ENCODE assay signal across 9 cellular contexts in the genomic region with DNA sequence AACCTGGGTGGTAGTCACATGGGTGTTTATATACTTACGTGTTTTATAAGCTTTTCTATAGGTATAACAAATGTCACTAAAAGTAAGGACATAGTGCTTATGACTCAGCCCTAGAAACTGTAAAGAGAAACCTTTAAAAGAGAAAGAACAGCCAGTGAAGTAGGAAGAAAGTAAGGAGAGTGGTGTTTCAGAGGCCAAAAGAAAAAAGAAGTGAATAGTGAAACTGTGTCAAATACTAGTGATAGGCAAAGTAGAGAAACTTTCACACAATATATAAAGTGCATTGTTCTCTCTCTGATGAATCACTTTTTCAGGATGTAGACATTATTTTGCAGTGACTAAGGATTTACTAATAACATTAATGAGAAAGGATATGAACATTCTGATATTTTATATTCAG.
DNase-seq lines count a peak whose midpoint lies in the region; ATAC-seq and TF ChIP-seq lines count a peak whose summit lies in the region.
"Had no signal": no experiment of that assay in that cellular context is flagged by ENCODE, and none has a peak within 500 bp of the region (broad histone marks: within the 10 kb centered on the region; RNA-seq: fewer than 3 reads in every experiment).

No MANE protein-coding gene starts in this region.

- BruUV-seq in IMR-90 (replicated peaks; lab: Mats Ljungman, UMichigan), result no TSS peak
- no TSS peak for BruUV-seq in Caco-2 (replicated peaks; lab: Mats Ljungman, UMichigan)

- H4K20me1 ChIP-seq in IMR-90 (ENCODE audit: insufficient read depth, low read length), result no peaks in the 10 kb centered on the region

- H3K18ac ChIP-seq in IMR-90 (ENCODE audit: low read depth, low read length), result no peak overlapping the region; the same call in 1 of the 2 replicates

- H2AFZ ChIP-seq in IMR-90 (replicated peaks; ENCODE audit: low read length, poor library complexity), result no peak overlapping the region

- no peak overlapping the region for H4K8ac ChIP-seq in IMR-90 (ENCODE audit: low read depth in 2 of 2, low read length in 2 of 2)

- ATAC-seq in GM18498 (IDR thresholded peaks at IDR 0.05; ENCODE audit: unreplicated experiment) (peak; percentile 84), GM21723 (IDR thresholded peaks at IDR 0.05; ENCODE audit: unreplicated experiment) (peak; percentile 83), IMR-90 (ENCODE audit: low read depth) (peak; percentile 59), heart left ventricle (no peak)

- peak overlapping the region; percentile 79 for H3K4me2 ChIP-seq in IMR-90 (ENCODE audit: low read depth, low read length)

- CTCF ChIA-PET in IMR-90 (lab: Yijun Ruan, JAX) (interaction anchor here (0.7 to 1.0 kb wide), 2 partner anchors 65 to 130 kb away, joined by 3 to 7 read pairs; a partner anchor contains a TSS), Caco-2 (lab: Charles Lee) (no interaction called here)
- CTCF ChIA-PET in CD4-positive, alpha-beta memory T cell (lab: Charles Lee; ENCODE audit: partially characterized antibody), result no interaction called here

- no peak overlapping the region for H3K14ac ChIP-seq in IMR-90 (replicated peaks; ENCODE audit: low read depth, low read length)

- H3K4ac ChIP-seq in IMR-90 (ENCODE audit: low read depth, low read length), result no peak overlapping the region

- no peaks in the 10 kb centered on the region for H3K4me1 Mint-ChIP-seq in Caco-2 (ENCODE audit: low read depth, unreplicated experiment)
- H3K4me1 Mint-ChIP-seq in CD4-positive, alpha-beta memory T cell, result peaks cover 20 to 29% (median 26%) of the 10 kb centered on the region in 4 donors

- H2AK5ac ChIP-seq in IMR-90 (ENCODE audit: low read depth, low read length), result no peak overlapping the region

- TF ChIP-seq POLR2A in IMR-90 (IDR thresholded peaks at IDR 0.05; ENCODE audit: low read depth, low read length) (no peak), heart left ventricle (IDR thresholded peaks at IDR 0.05) (no peak), lower leg skin (IDR thresholded peaks at IDR 0.05) (no peak)

- H3K36me3 Mint-ChIP-seq in Caco-2 (ENCODE audit: insufficient read depth, unreplicated experiment), result peaks cover 59% of the 10 kb centered on the region
- peaks cover 36 to 52% of the 10 kb centered on the region in 2 donors for H3K36me3 Mint-ChIP-seq in CD4-positive, alpha-beta memory T cell

- H3K27me3 Mint-ChIP-seq in Caco-2 (ENCODE audit: insufficient read depth, unreplicated experiment), result no peaks in the 10 kb centered on the region
- no peaks in the 10 kb centered on the region for H3K27me3 Mint-ChIP-seq in CD4-positive, alpha-beta memory T cell

- TF ChIP-seq CTCF in IMR-90 (conservative IDR thresholded peaks at IDR 0.05; ENCODE audit: low read depth, low read length), result no peak
- no peak for TF ChIP-seq CTCF in fibroblast of mammary gland (conservative IDR thresholded peaks at IDR 0.05; ENCODE audit: control insufficient read depth, insufficient read depth, low read depth, low read length)
- no peak for TF ChIP-seq CTCF in heart left ventricle (IDR thresholded peaks at IDR 0.05)
- no peak for TF ChIP-seq CTCF in lower leg skin (IDR thresholded peaks at IDR 0.05)
- no peak for TF ChIP-seq CTCF in Caco-2 (IDR thresholded peaks at IDR 0.05; ENCODE audit: insufficient read depth in 1 of 2, low read depth in 1 of 2, low read length in 1 of 2, severe bottlenecking in 1 of 2, unreplicated experiment in 1 of 2)

- no peaks in the 10 kb centered on the region for H3K9me3 Mint-ChIP-seq in Caco-2 (ENCODE audit: unreplicated experiment)
- H3K9me3 Mint-ChIP-seq in CD4-positive, alpha-beta memory T cell, result no peaks in the 10 kb centered on the region

- peak overlapping the region; percentile 46 for H2BK5ac ChIP-seq in IMR-90 (ENCODE audit: low read depth, low read length, poor library complexity, severe bottlenecking)

- H3K9me3 ChIP-seq in IMR-90 (ENCODE audit: control insufficient read depth, insufficient read depth, low read length) (no peaks in the 10 kb centered on the region), heart left ventricle (no peaks in the 10 kb centered on the region), Caco-2 (no peaks in the 10 kb centered on the region)
- no peaks in the 10 kb centered on the region for H3K9me3 ChIP-seq in CD4-positive, alpha-beta memory T cell (ENCODE audit: control insufficient read depth in 1 of 2, low read length in 2 of 2)
- H3K9me3 ChIP-seq: thoracic aorta had no signal

- no CpG with 5 or more reads among the region's 1 CpG for WGBS in IMR-90 (ENCODE audit: extremely low coverage in 2 of 2, insufficient read length in 1 of 2), 2 experiments
- WGBS in heart left ventricle, 4 donors, result 94 to 97% (median 96%) methylated on average over 1 of the region's 1 CpG
- WGBS in lower leg skin, 2 donors, result 91 to 92% methylated on average over 1 of the region's 1 CpG

- H4K91ac ChIP-seq in IMR-90 (ENCODE audit: insufficient read depth, low read depth, low read length), result no peak overlapping the region

- H3K23ac ChIP-seq in IMR-90 (ENCODE audit: low read depth, low read length), result no peak overlapping the region

- H2BK15ac ChIP-seq in IMR-90 (ENCODE audit: low read depth, low read length), result no peak overlapping the region

- H3K36me3 ChIP-seq in IMR-90 (ENCODE audit: control insufficient read depth, insufficient read depth, low read length) (peaks cover under 1% of the 10 kb centered on the region; the same call in 1 of the 2 replicates), heart left ventricle (peaks cover 0 to 48% (median 12%) of the 10 kb centered on the region in 9 donors), Caco-2 (ENCODE audit: control insufficient read depth, insufficient read depth, low read length) (no peaks in the 10 kb centered on the region)
- H3K36me3 ChIP-seq in CD4-positive, alpha-beta memory T cell (ENCODE audit: insufficient read depth, low read length), result peaks cover 13% of the 10 kb centered on the region
- H3K36me3 ChIP-seq: thoracic aorta had no signal

- dilution Hi-C loops in IMR-90 (cut with HindIII; ENCODE audit: low sequenced_read_pairs, unreplicated experiment), result no loop called here

- peaks cover 32 to 40% of the 10 kb centered on the region in 2 experiments for H3K79me1 ChIP-seq in IMR-90 (ENCODE audit: low read depth in 1 of 2, low read length in 2 of 2)

- H3K56ac ChIP-seq in IMR-90 (ENCODE audit: extremely low read depth, insufficient read depth, low read length), result no peak overlapping the region

- no peak for TF ChIP-seq RAD21 in IMR-90 (IDR thresholded peaks at IDR 0.05; ENCODE audit: low read length)

- no peak overlapping the region for H3K9ac ChIP-seq in IMR-90 (ENCODE audit: low read depth, low read length)

- DNase-seq in IMR-90 (peak; percentile 39), fibroblast of mammary gland (ENCODE audit: low read depth) (peak; percentile 31), heart left ventricle (no peak), lower leg skin (ENCODE audit: low spot score in 2 of 2) (no peak), Caco-2 (no peak)
- DNase-seq in CD4-positive, alpha-beta memory T cell, result no peak

- no peak overlapping the region for H3K4me3 Mint-ChIP-seq in Caco-2 (ENCODE audit: unreplicated experiment)
- no peak overlapping the region for H3K4me3 Mint-ChIP-seq in CD4-positive, alpha-beta memory T cell

- H2AK9ac ChIP-seq in IMR-90 (replicated peaks; ENCODE audit: low read depth, low read length, poor library complexity), result no peak overlapping the region

- no peak overlapping the region for H3K27ac Mint-ChIP-seq in Caco-2 (ENCODE audit: unreplicated experiment)
- H3K27ac Mint-ChIP-seq in CD4-positive, alpha-beta memory T cell, result peak overlapping the region in 3 of 7 donors; percentile 2 to 4 (median 4)

- no peak overlapping the region; the same call in 1 of the 2 replicates for H3K27ac ChIP-seq in IMR-90 (ENCODE audit: insufficient read depth, low read length)
- peak overlapping the region in 1 of 12 donors; percentile 10 for H3K27ac ChIP-seq in heart left ventricle
- no peak overlapping the region for H3K27ac ChIP-seq in CD4-positive, alpha-beta memory T cell (ENCODE audit: low read depth, low read length)
- H3K27ac ChIP-seq: thoracic aorta had no signal

- peaks cover 3% of the 10 kb centered on the region; the same call in 1 of the 2 replicates for H3K4me1 ChIP-seq in IMR-90 (ENCODE audit: control insufficient read depth, insufficient read depth, low read length)
- H3K4me1 ChIP-seq in heart left ventricle, result peaks cover 0 to 8% (median 0%) of the 10 kb centered on the region in 12 donors
- H3K4me1 ChIP-seq in Caco-2, result no peaks in the 10 kb centered on the region
- peaks cover 7% of the 10 kb centered on the region for H3K4me1 ChIP-seq in CD4-positive, alpha-beta memory T cell (ENCODE audit: insufficient read depth, low read length)

- H4K5ac ChIP-seq in IMR-90 (ENCODE audit: low read depth, low read length), result no peak overlapping the region

- H2BK120ac ChIP-seq in IMR-90 (ENCODE audit: low read depth, low read length), result no peak overlapping the region

- in situ Hi-C loops in IMR-90 (cut with MboI; ENCODE audit: low sequenced_read_pairs), result no loop called here

- POLR2A ChIA-PET in IMR-90 (lab: Charles Lee; ENCODE audit: unreplicated experiment) (no interaction called here), Caco-2 (lab: Charles Lee) (no interaction called here)
- POLR2A ChIA-PET in CD4-positive, alpha-beta memory T cell (lab: Charles Lee; ENCODE audit: partially characterized antibody), result no interaction called here

- no peak overlapping the region for H2BK20ac ChIP-seq in IMR-90 (ENCODE audit: low read depth, low read length)

- peaks cover 2% of the 10 kb centered on the region for H3K9me1 ChIP-seq in IMR-90 (ENCODE audit: insufficient read depth, low read length)

- intact Hi-C loops in IMR-90 (cut with micrococcal nuclease), result no loop called here
- intact Hi-C loops in heart left ventricle (cut with DNase I), result no loop called here
- intact Hi-C loops in lower leg skin (cut with DNase I; ENCODE audit: low total_unique reads), result no loop called here
- intact Hi-C loops in Caco-2 (cut with micrococcal nuclease; ENCODE audit: unreplicated experiment), result no loop called here
- intact Hi-C loops in CD4-positive, alpha-beta memory T cell (cut with micrococcal nuclease), result no loop called here

- H3K4me3 ChIP-seq in IMR-90 (ENCODE audit: insufficient read depth, low read depth, low read length), result no peak overlapping the region
- no peak overlapping the region for H3K4me3 ChIP-seq in fibroblast of mammary gland (ENCODE audit: control insufficient read depth, low read depth, low read length)
- H3K4me3 ChIP-seq in heart left ventricle, result no peak overlapping the region
- no peak overlapping the region for H3K4me3 ChIP-seq in lower leg skin (ENCODE audit: low read depth, poor library complexity, severe bottlenecking)
- H3K4me3 ChIP-seq in Caco-2 (ENCODE audit: low read depth, low read length), result no peak overlapping the region
- no peak overlapping the region for H3K4me3 ChIP-seq in CD4-positive, alpha-beta memory T cell (ENCODE audit: low read length in 2 of 2)
- H3K4me3 ChIP-seq: thoracic aorta had no signal

- no peaks in the 10 kb centered on the region for H3K27me3 ChIP-seq in IMR-90 (ENCODE audit: control insufficient read depth, insufficient read depth, low read length)
- H3K27me3 ChIP-seq in heart left ventricle, result no peaks in the 10 kb centered on the region
- no peaks in the 10 kb centered on the region for H3K27me3 ChIP-seq in Caco-2 (replicated peaks; ENCODE audit: control insufficient read depth, insufficient read depth, low read length)
- H3K27me3 ChIP-seq in CD4-positive, alpha-beta memory T cell (ENCODE audit: insufficient read depth, low read length), result no peaks in the 10 kb centered on the region

TF ChIP-seq in IMR-90, 13 proteins besides CTCF, POLR2A, EP300 and RAD21 (continues in another document):
- TF ChIP-seq SMC3 (IDR thresholded peaks at IDR 0.05; ENCODE audit: low read depth, low read length), result no peak

Comparison
In these comparisons a context has a peak if more than half of its experiments do, and no peak if none do; other contexts are left out.
1. ATAC-seq: peak in GM18498 (single experiment), GM21723 (single experiment) and IMR-90 (single experiment); none in heart left ventricle (0 of 4).
2. DNase-seq: peak in IMR-90 (single experiment) and fibroblast of mammary gland (single experiment); none in heart left ventricle (0 of 5), lower leg skin (0 of 2), Caco-2 (0 of 2) and CD4-positive, alpha-beta memory T cell (0 of 5).